ENCODE assay signal across 8 cellular contexts in the genomic region with DNA sequence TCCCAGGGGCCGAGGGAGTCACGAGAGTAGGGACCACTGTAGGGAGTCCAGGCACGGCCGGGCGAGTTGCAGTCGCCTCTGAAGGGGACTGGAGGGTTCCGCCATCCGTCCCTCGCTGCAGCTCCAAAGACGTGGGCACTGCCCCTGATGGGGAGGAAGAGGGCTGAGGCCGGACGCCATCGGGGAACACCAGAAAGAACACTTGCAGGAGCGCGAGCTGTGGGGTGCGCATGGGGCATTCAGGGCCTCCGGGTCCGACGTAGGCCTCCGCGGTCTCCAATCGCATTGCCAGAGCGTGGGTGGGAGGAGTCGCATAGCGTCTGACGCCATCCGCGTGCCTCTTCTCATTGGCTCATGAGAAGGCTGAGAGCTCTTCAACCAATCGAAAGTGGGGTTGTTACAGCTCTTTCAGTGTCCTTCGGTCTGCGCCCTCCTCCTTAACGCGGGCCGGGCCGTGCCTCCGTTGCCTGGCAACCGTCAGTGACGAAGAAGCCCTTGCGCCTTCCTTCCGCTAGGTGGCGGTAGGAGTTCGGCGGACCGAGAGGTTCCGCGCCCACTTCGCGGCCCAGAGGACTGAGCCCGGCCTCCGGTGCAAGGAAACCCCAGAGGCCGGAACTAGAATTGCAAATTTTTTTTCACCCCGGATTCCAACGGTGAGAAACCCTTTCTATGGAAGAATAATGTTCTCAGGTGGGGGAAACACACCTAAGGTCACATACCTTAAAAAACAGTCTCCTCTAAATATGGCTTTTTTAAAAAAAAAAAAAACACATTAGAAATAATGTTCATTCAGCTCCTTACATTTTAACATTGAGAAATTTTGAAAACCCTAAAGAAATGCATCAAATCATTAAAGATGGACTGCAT. TPM values are rescaled to one million over a fixed set of nuclear protein-coding genes. Genes with fewer than 3 reads are reported as not detected.
DNase-seq lines count a peak whose midpoint lies in the region; ATAC-seq and TF ChIP-seq lines count a peak whose summit lies in the region.

A gene with protein sequence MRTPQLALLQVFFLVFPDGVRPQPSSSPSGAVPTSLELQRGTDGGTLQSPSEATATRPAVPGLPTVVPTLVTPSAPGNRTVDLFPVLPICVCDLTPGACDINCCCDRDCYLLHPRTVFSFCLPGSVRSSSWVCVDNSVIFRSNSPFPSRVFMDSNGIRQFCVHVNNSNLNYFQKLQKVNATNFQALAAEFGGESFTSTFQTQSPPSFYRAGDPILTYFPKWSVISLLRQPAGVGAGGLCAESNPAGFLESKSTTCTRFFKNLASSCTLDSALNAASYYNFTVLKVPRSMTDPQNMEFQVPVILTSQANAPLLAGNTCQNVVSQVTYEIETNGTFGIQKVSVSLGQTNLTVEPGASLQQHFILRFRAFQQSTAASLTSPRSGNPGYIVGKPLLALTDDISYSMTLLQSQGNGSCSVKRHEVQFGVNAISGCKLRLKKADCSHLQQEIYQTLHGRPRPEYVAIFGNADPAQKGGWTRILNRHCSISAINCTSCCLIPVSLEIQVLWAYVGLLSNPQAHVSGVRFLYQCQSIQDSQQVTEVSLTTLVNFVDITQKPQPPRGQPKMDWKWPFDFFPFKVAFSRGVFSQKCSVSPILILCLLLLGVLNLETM (minus strand): TSS at position 260 of the 867 bp plus-strand sequence. CDS start 28 bp downstream, at position 232.

- intact Hi-C loops in CD4-positive, alpha-beta T cell (cut with DNase I, micrococcal nuclease) = loop anchor here (1.0 to 10.0 kb wide), 13 partner anchors 37 to 1951 kb away; a partner anchor contains a TSS
- intact Hi-C loops in lower leg skin (cut with DNase I; ENCODE audit: low total_unique reads) = loop anchor here (10.0 kb wide), 1 partner anchor 151 kb away; no protein-coding TSS in a partner anchor

- peak within 1 kb of the TSS; percentile 60 for H3K27ac ChIP-seq in CD4-positive, alpha-beta T cell (ENCODE audit: low read depth, low read length)
- H3K27ac ChIP-seq in duodenal mucosa (ENCODE audit: low read depth, low read length) = peak within 1 kb of the TSS; percentile 76

- no peaks in the 10 kb centered on the region for H3K9me3 ChIP-seq in CD4-positive, alpha-beta T cell (ENCODE audit: control insufficient read depth, low read length)
- H3K9me3 ChIP-seq in duodenal mucosa (ENCODE audit: control insufficient read depth in 1 of 2, low read length in 2 of 2) = no peaks in the 10 kb centered on the region

- 0 to 1% methylated on average over 41 to 53 of the region's 53 CpGs for WGBS in lower leg skin, 2 donors

- no peaks in the 10 kb centered on the region for H3K9me3 Mint-ChIP-seq in CD4-positive, alpha-beta T cell
- H3K9me3 Mint-ChIP-seq in activated CD4-positive, alpha-beta memory T cell treated with anti-CD3 and anti-CD28 coated beads, Interleukin-2, amount 10 ng/mL, durations not matched to agents 7 days and 5 days = no peaks in the 10 kb centered on the region

- peaks cover 0 to 16% of the 10 kb centered on the region in 2 donors for H3K36me3 ChIP-seq in duodenal mucosa (ENCODE audit: control insufficient read depth in 1 of 2, insufficient read depth in 2 of 2, low read length in 2 of 2)

- H3K36me3 Mint-ChIP-seq in CD4-positive, alpha-beta T cell (ENCODE audit: low read depth) = peaks cover 49% of the 10 kb centered on the region
- H3K36me3 Mint-ChIP-seq in activated CD4-positive, alpha-beta memory T cell treated with anti-CD3 and anti-CD28 coated beads, Interleukin-2, amount 10 ng/mL, durations not matched to agents 7 days and 5 days (ENCODE audit: low read depth) = peaks cover 37% of the 10 kb centered on the region

- DNase-seq in CD4-positive, alpha-beta T cell = peak; percentile 89 to 96 (median 92)
- peak; percentile 87 for DNase-seq in NCI-H82 treated with DMSO at 0.1 percent for 48 hours (lab: John Stamatoyannopoulos, UW; ENCODE audit: unreplicated experiment)
- peak; percentile 97 for DNase-seq in activated CD4-positive, alpha-beta memory T cell treated with anti-CD3 and anti-CD28 coated beads, Interleukin-2, amount 10 ng/mL, durations not matched to agents 7 days and 5 days
- DNase-seq in lower leg skin (ENCODE audit: low spot score in 2 of 2) = peak; percentile 98 to 99
- peak; percentile 81 to 96 (median 91) for DNase-seq in stimulated activated CD4-positive, alpha-beta T cell treated with anti-CD3 and anti-CD28 coated beads, TNF-alpha, amount 100 ng/mL, for 1 hour (ENCODE audit: low read depth in 3 of 3, low spot score in 1 of 3)

- H3K4me3 Mint-ChIP-seq in CD4-positive, alpha-beta T cell = peak within 1 kb of the TSS; percentile 98
- peak within 1 kb of the TSS; percentile 91 for H3K4me3 Mint-ChIP-seq in activated CD4-positive, alpha-beta memory T cell treated with anti-CD3 and anti-CD28 coated beads, Interleukin-2, amount 10 ng/mL, durations not matched to agents 7 days and 5 days

- CTCF ChIA-PET in CD4-positive, alpha-beta T cell (lab: Charles Lee) = interaction anchor here (0.6 to 3.5 kb wide), 30 partner anchors 10 to 1503 kb away, joined by 3 to 32 read pairs (median 4); a partner anchor contains a TSS
- CTCF ChIA-PET in activated CD4-positive, alpha-beta memory T cell treated with anti-CD3 and anti-CD28 coated beads, Interleukin-2, amount 10 ng/mL, durations not matched to agents 7 days and 5 days (lab: Charles Lee) = interaction anchor here (0.6 to 4.9 kb wide), 88 partner anchors 9 to 1991 kb away, joined by 3 to 379 read pairs (median 5); a partner anchor contains a TSS

- H3K9ac ChIP-seq in duodenal mucosa (ENCODE audit: low read depth in 1 of 2, low read length in 2 of 2) = peak within 1 kb of the TSS; percentile 92 to 96

- H3K27me3 Mint-ChIP-seq in CD4-positive, alpha-beta T cell = peaks cover 6% of the 10 kb centered on the region
- H3K27me3 Mint-ChIP-seq in activated CD4-positive, alpha-beta memory T cell treated with anti-CD3 and anti-CD28 coated beads, Interleukin-2, amount 10 ng/mL, durations not matched to agents 7 days and 5 days = no peaks in the 10 kb centered on the region

- H3K4me3 ChIP-seq in duodenal mucosa (ENCODE audit: low read depth in 1 of 2, low read length in 2 of 2) (peak within 1 kb of the TSS; percentile 97 to 99), lower leg skin (ENCODE audit: low read depth, poor library complexity, severe bottlenecking) (peak within 1 kb of the TSS; percentile 73)

- no peak for TF ChIP-seq POLR2A in lower leg skin (IDR thresholded peaks at IDR 0.05)

- H3K27ac Mint-ChIP-seq in CD4-positive, alpha-beta T cell = peak within 1 kb of the TSS; percentile 94
- H3K27ac Mint-ChIP-seq in activated CD4-positive, alpha-beta memory T cell treated with anti-CD3 and anti-CD28 coated beads, Interleukin-2, amount 10 ng/mL, durations not matched to agents 7 days and 5 days = peak within 1 kb of the TSS; percentile 84

- POLR2A ChIA-PET in CD4-positive, alpha-beta T cell (lab: Charles Lee) = interaction anchor here (0.6 to 2.3 kb wide), 22 partner anchors 9 to 894 kb away, joined by 3 to 19 read pairs (median 4); a partner anchor contains a TSS
- POLR2A ChIA-PET in activated CD4-positive, alpha-beta memory T cell treated with anti-CD3 and anti-CD28 coated beads, Interleukin-2, amount 10 ng/mL, durations not matched to agents 7 days and 5 days (lab: Charles Lee) = interaction anchor here (0.6 to 3.4 kb wide), 23 partner anchors 11 to 864 kb away, joined by 3 to 43 read pairs (median 4); a partner anchor contains a TSS

- H3K4me1 Mint-ChIP-seq in CD4-positive, alpha-beta T cell (ENCODE audit: low read depth) = peaks cover 44% of the 10 kb centered on the region
- H3K4me1 Mint-ChIP-seq in activated CD4-positive, alpha-beta memory T cell treated with anti-CD3 and anti-CD28 coated beads, Interleukin-2, amount 10 ng/mL, durations not matched to agents 7 days and 5 days = peaks cover 44% of the 10 kb centered on the region

- ATAC-seq in CD4-positive, alpha-beta T cell (ENCODE audit: poor library complexity) = peak; percentile 95
- ATAC-seq in GM19397 (IDR thresholded peaks at IDR 0.05; ENCODE audit: unreplicated experiment) = peak; percentile 98
- ATAC-seq in HG03575 (IDR thresholded peaks at IDR 0.05; ENCODE audit: extremely low read depth, insufficient number of reproducible peaks, low FRiP score, unreplicated experiment) = peak; percentile 95

- no peaks in the 10 kb centered on the region for H3K27me3 ChIP-seq in CD4-positive, alpha-beta T cell (ENCODE audit: control insufficient read depth, insufficient read depth, low read length)
- H3K27me3 ChIP-seq in duodenal mucosa (ENCODE audit: control insufficient read depth in 1 of 2, insufficient read depth in 2 of 2, low read length in 2 of 2) = no peaks in the 10 kb centered on the region

- TF ChIP-seq CTCF in CD4-positive, alpha-beta T cell (IDR thresholded peaks at IDR 0.05) = peak; percentile 99
- peak in 2 of 3 donors; percentile 97 to 98 for TF ChIP-seq CTCF in lower leg skin (IDR thresholded peaks at IDR 0.05)

- H3K4me1 ChIP-seq in duodenal mucosa (ENCODE audit: control insufficient read depth in 1 of 2, insufficient read depth in 2 of 2, low read length in 2 of 2) = peaks cover 18 to 20% of the 10 kb centered on the region in 2 donors

RNA-seq across cellular contexts. Expression of the gene that starts here (rescaled TPM):
- total RNA-seq in CD4-positive, alpha-beta T cell = 10 to 100 TPM; 18.6 to 20.2 TPM
- 10 to 100 TPM; 26.2 to 28.5 TPM for total RNA-seq in activated CD4-positive, alpha-beta memory T cell treated with anti-CD3 and anti-CD28 coated beads, Interleukin-2, amount 10 ng/mL, durations not matched to agents 7 days and 5 days
- total RNA-seq in lower leg skin = 10 to 100 TPM; 13.6 to 23.1 (median 16.3) TPM

Comparison
In these comparisons a context has a peak if more than half of its experiments do, and no peak if none do; other contexts are left out.
1. Peak in every context shown above with its lines: DNase-seq, ATAC-seq, H3K4me3 ChIP-seq and H3K27ac ChIP-seq.